1 cellular context compared by ENCODE assay signal in genomic region chr1:90721210-90722194, GRCh38.
A peak's percentile ranks its signal among the peaks of the same experiment; 100 is the strongest.
TF ChIP-seq lines count a peak whose summit lies in the region.

No MANE protein-coding gene starts in this region.

TF ChIP-seq in K562, 482 proteins besides CTCF, POLR2A, EP300 and RAD21 (continued from another document):
- TF ChIP-seq, protein P1, sequence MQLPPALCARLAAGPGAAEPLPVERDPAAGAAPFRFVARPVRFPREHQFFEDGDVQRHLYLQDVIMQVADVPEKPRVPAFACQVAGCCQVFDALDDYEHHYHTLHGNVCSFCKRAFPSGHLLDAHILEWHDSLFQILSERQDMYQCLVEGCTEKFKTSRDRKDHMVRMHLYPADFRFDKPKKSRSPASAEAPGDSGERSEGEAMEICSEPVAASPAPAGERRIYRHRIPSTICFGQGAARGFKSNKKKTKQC (CRISPR knock-in tag; IDR thresholded peaks at IDR 0.05), result no peak
- TF ChIP-seq ZSCAN29 (IDR thresholded peaks at IDR 0.05), result no peak
- peak; percentile 9; the same call in 1 of the 2 replicates for TF ChIP-seq TCF3 (CRISPR knock-in tag; IDR thresholded peaks at IDR 0.05)
- no peak for TF ChIP-seq EZH2 (IDR thresholded peaks at IDR 0.05; ENCODE audit: borderline replicate concordance, low read depth, low read length)
- no peak for TF ChIP-seq ZNF592 (IDR thresholded peaks at IDR 0.05)
- peak; percentile 86 for TF ChIP-seq SMC3 (conservative IDR thresholded peaks at IDR 0.05; ENCODE audit: insufficient read depth, low read depth, low read length)
- no peak for TF ChIP-seq ARID3B (CRISPR knock-in tag; IDR thresholded peaks at IDR 0.05; ENCODE audit: borderline replicate concordance)
- no peak for TF ChIP-seq ZKSCAN8 (CRISPR knock-in tag; IDR thresholded peaks at IDR 0.05)
- TF ChIP-seq GTF2E2 (tag; IDR thresholded peaks at IDR 0.05), result no peak
- no peak for TF ChIP-seq RERE (CRISPR knock-in tag; IDR thresholded peaks at IDR 0.05; ENCODE audit: borderline replicate concordance)
- TF ChIP-seq TRIM25 (IDR thresholded peaks at IDR 0.05; ENCODE audit: borderline replicate concordance), result no peak
- TF ChIP-seq KLF16 (IDR thresholded peaks at IDR 0.05), result peak; percentile 55; the same call in 1 of the 2 replicates
- TF ChIP-seq CHD4 (IDR thresholded peaks at IDR 0.05; ENCODE audit: insufficient read depth, insufficient replicate concordance, low read depth, low read length, poor library complexity, severe bottlenecking), result no peak
- TF ChIP-seq MXI1 (IDR thresholded peaks at IDR 0.05; ENCODE audit: low read depth, low read length), result no peak
- TF ChIP-seq IRF2 (CRISPR knock-in tag; IDR thresholded peaks at IDR 0.05), result no peak
- TF ChIP-seq GATAD2A (IDR thresholded peaks at IDR 0.05), result no peak
TF ChIP-seq in K562: peak in this region for 24.
